Comparison of ENCODE assay signal across 23 cellular contexts in genomic region chr12:76871082-76871481, GRCh38.
"Had no signal": no experiment of that assay in that cellular context is flagged by ENCODE, and none has a peak within 500 bp of the region (broad histone marks: within the 10 kb centered on the region; RNA-seq: fewer than 3 reads in every experiment).

No MANE protein-coding gene starts in this region.

- H3K27ac Mint-ChIP-seq: activated CD4-positive, alpha-beta memory T cell treated with anti-CD3 and anti-CD28 coated beads for 36 hours; activated CD4-positive, alpha-beta T cell treated with anti-CD3 and anti-CD28 coated beads, Interleukin-2, amount 10 ng/mL, durations not matched to agents 7 days and 5 days; activated naive CD4-positive, alpha-beta T cell treated with anti-CD3 and anti-CD28 coated beads for 36 hours; activated naive CD8-positive, alpha-beta T cell; activated T-helper 17 cell treated with anti-CD3 and anti-CD28 coated beads, Interleukin-2, amount 50 U/mL, for 72 hours; T-helper 1 cell treated with Interleukin-12 subunit alpha and Interleukin-12 subunit beta and Interleukin-4 antibody, amounts not matched to agents 30 μg/mL and 1 μg/mL, for 36 hours had no signal

- H3K36me3 Mint-ChIP-seq: activated CD4-positive, alpha-beta memory T cell treated with anti-CD3 and anti-CD28 coated beads for 36 hours; activated naive CD8-positive, alpha-beta T cell had no signal

- H3K36me3 ChIP-seq: brain microvascular endothelial cell, Peyer's patch had no signal

- H3K4me1 ChIP-seq: Peyer's patch had no signal

- H3K27me3 ChIP-seq: brain microvascular endothelial cell, Peyer's patch had no signal

- H3K27ac ChIP-seq: brain microvascular endothelial cell, Peyer's patch, RWPE1 had no signal

- ATAC-seq: activated T-cell treated with anti-CD3 and anti-CD28 coated beads, Interleukin-2, amount 50 U/mL, for 4 hours; activated T-helper 17 cell treated with anti-CD3 and anti-CD28 coated beads, Interleukin-2, amount 50 U/mL, for 72 hours had no signal

- FAIRE-seq: astrocyte had no signal

- H3K4me3 Mint-ChIP-seq: activated CD4-positive, alpha-beta memory T cell treated with anti-CD3 and anti-CD28 coated beads for 36 hours; activated CD4-positive, alpha-beta T cell treated with anti-CD3 and anti-CD28 coated beads, Interleukin-2, amount 10 ng/mL, durations not matched to agents 7 days and 5 days; activated naive CD4-positive, alpha-beta T cell treated with anti-CD3 and anti-CD28 coated beads for 36 hours; activated naive CD8-positive, alpha-beta T cell; activated T-cell treated with anti-CD3 and anti-CD28 coated beads, Interleukin-2, amount 50 U/mL, for 4 hours; activated T-helper 17 cell treated with anti-CD3 and anti-CD28 coated beads, Interleukin-2, amount 50 U/mL, for 72 hours; T-helper 1 cell treated with Interleukin-12 subunit alpha and Interleukin-12 subunit beta and Interleukin-4 antibody, amounts not matched to agents 30 μg/mL and 1 μg/mL, for 36 hours had no signal

- H3K9me3 ChIP-seq: Peyer's patch had no signal

- H3K9me3 Mint-ChIP-seq: activated CD4-positive, alpha-beta memory T cell treated with anti-CD3 and anti-CD28 coated beads for 36 hours; activated CD4-positive, alpha-beta T cell treated with anti-CD3 and anti-CD28 coated beads, Interleukin-2, amount 10 ng/mL, durations not matched to agents 7 days and 5 days; activated naive CD4-positive, alpha-beta T cell treated with anti-CD3 and anti-CD28 coated beads for 36 hours; activated T-cell treated with anti-CD3 and anti-CD28 coated beads, Interleukin-2, amount 50 U/mL, for 4 hours; activated T-helper 17 cell treated with anti-CD3 and anti-CD28 coated beads, Interleukin-2, amount 50 U/mL, for 72 hours; T-helper 1 cell treated with Interleukin-12 subunit alpha and Interleukin-12 subunit beta and Interleukin-4 antibody, amounts not matched to agents 30 μg/mL and 1 μg/mL, for 36 hours had no signal

- H3K4me3 ChIP-seq: Peyer's patch had no signal

- H3K4me1 Mint-ChIP-seq: activated CD4-positive, alpha-beta T cell treated with anti-CD3 and anti-CD28 coated beads, Interleukin-2, amount 10 ng/mL, durations not matched to agents 7 days and 5 days; activated T-helper 17 cell treated with anti-CD3 and anti-CD28 coated beads, Interleukin-2, amount 50 U/mL, for 72 hours had no signal

- DNase-seq: activated CD4-positive, alpha-beta memory T cell treated with anti-CD3 and anti-CD28 coated beads for 36 hours; activated CD4-positive, alpha-beta T cell treated with anti-CD3 and anti-CD28 coated beads, Interleukin-2, amount 10 ng/mL, durations not matched to agents 7 days and 5 days; activated CD4-positive, CD25-positive, alpha-beta regulatory T cell; activated CD8-positive, alpha-beta memory T cell treated with anti-CD3 and anti-CD28 coated beads for 24 hours; activated gamma-delta T cell; activated naive CD4-positive, alpha-beta T cell treated with anti-CD3 and anti-CD28 coated beads for 36 hours; activated T-cell treated with anti-CD3 and anti-CD28 coated beads, Interleukin-2, amount 50 U/mL, for 4 hours; amygdala; brain microvascular endothelial cell; IMR-90; KG1; NCI-H146; NCI-H187 treated with DMSO at 0.1 percent for 48 hours; NCI-H2081 treated with DMSO at 0.1 percent for 48 hours; NCI-H524; NK-92 treated with Interleukin-12 subunit alpha and Interleukin-12 subunit beta, amount 100 ng/mL, for 24 hours; Peyer's patch; SHP77 had no signal
